7 cellular contexts compared by ENCODE assay signal in the genomic region with DNA sequence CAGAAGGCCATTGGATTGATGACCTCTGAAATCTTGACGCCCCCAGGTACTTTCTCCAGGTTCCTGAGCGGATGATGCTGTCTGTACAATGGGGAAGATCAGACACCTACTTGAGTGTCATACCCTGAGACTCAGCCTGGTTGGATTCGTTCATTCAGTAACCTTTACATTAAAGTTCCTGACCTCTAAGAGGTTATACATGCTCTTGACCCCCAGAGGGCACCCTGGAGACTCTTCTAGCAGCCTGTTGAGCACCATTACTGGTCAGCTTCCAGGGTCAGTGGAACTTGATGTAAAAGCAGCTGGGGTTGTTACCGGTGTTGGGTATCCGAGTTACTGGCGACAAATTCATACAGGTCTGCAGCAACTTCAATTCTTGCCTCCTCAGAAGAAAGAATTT.
DNase-seq lines count a peak whose midpoint lies in the region; ATAC-seq, FAIRE-seq and TF ChIP-seq lines count a peak whose summit lies in the region.

No MANE protein-coding gene starts in this region.

- no peak overlapping the region for H2BK5ac ChIP-seq in trophoblast cell (ENCODE audit: low read depth, low read length, poor library complexity)

- peak; percentile 45 to 51 (median 51); a peak in 5 of 6 replicates for TF ChIP-seq CTCF in GM12878 (IDR thresholded peaks at IDR 0.05 in 2 of 3, conservative IDR thresholded peaks at IDR 0.05 in 1 of 3; ENCODE audit: control insufficient read depth in 2 of 3, extremely low read depth in 1 of 3, insufficient read depth in 1 of 3, low read depth in 3 of 3, low read length in 3 of 3)
- no peak for TF ChIP-seq CTCF in colonic mucosa (IDR thresholded peaks at IDR 0.05)

- H3K9me3 ChIP-seq in GM12878 (replicated peaks; ENCODE audit: control insufficient read depth, insufficient read depth, low read length) (no peaks in the 10 kb centered on the region; the same call in 2 of the 3 replicates), trophoblast cell (ENCODE audit: insufficient read depth, low read depth, low read length) (peaks cover 2% of the 10 kb centered on the region), colonic mucosa (no peaks in the 10 kb centered on the region)

- H4K91ac ChIP-seq in trophoblast cell (ENCODE audit: low read depth, low read length) = no peak overlapping the region

- no peak overlapping the region for H4K12ac ChIP-seq in trophoblast cell (ENCODE audit: low read depth, low read length)

- H3K79me2 ChIP-seq in GM12878 (ENCODE audit: control insufficient read depth, insufficient read depth, low read length) (no peaks in the 10 kb centered on the region), trophoblast cell (ENCODE audit: control insufficient read depth, insufficient read depth, low read length, poor library complexity) (no peaks in the 10 kb centered on the region)

- H2AFZ ChIP-seq in GM12878 (ENCODE audit: control insufficient read depth, low read depth, low read length) (no peak overlapping the region), trophoblast cell (ENCODE audit: insufficient read depth, low read length, poor library complexity) (no peak overlapping the region)

- ATAC-seq in GM21390 (IDR thresholded peaks at IDR 0.05; ENCODE audit: unreplicated experiment) (peak; percentile 82), GM12878 (peak; percentile 76)

- TF ChIP-seq RAD21 in GM12878 (IDR thresholded peaks at IDR 0.05; ENCODE audit: insufficient read depth, low read depth, low read length) = peak; percentile 40; the same call in 1 of the 2 replicates

- intact Hi-C loops in GM12878 (cut with micrococcal nuclease; ENCODE audit: unreplicated experiment) (no loop called here), colonic mucosa (cut with DNase I) (loop anchor here (10.0 kb wide), 1 partner anchor 324 kb away; no protein-coding TSS in a partner anchor)

- H2AK5ac ChIP-seq in trophoblast cell (ENCODE audit: low read length) = no peak overlapping the region

- CTCF ChIA-PET in GM12878 (lab: Yijun Ruan, JAX) = interaction anchor here (1.1 kb wide), 1 partner anchor 94 kb away, joined by 3 read pairs; no protein-coding TSS in a partner anchor

- H4K8ac ChIP-seq in trophoblast cell (ENCODE audit: low read depth, low read length) = no peak overlapping the region

- H4K20me1 ChIP-seq in GM12878 (ENCODE audit: control insufficient read depth, insufficient read depth) = no peaks in the 10 kb centered on the region

- no peak overlapping the region for H3K4me2 ChIP-seq in GM12878 (ENCODE audit: control insufficient read depth, insufficient read depth)
- no peak overlapping the region for H3K4me2 ChIP-seq in trophoblast cell (ENCODE audit: low read length)

- H3K9ac ChIP-seq in GM12878 (ENCODE audit: control insufficient read depth, insufficient read depth, low read length) (no peak overlapping the region), trophoblast cell (ENCODE audit: low read length) (no peak overlapping the region), colonic mucosa (ENCODE audit: low read depth in 2 of 2, low read length in 2 of 2) (no peak overlapping the region)

- SMC1A ChIA-PET in GM12878 (lab: Charles Lee; ENCODE audit: uncharacterized antibody, unreplicated experiment) = interaction anchor here (1.1 kb wide), 1 partner anchor 9 kb away, joined by 4 read pairs; no protein-coding TSS in a partner anchor

- H3K4ac ChIP-seq in trophoblast cell (ENCODE audit: low read depth, low read length) = no peak overlapping the region

- H3K79me1 ChIP-seq in trophoblast cell (ENCODE audit: low read length) = no peaks in the 10 kb centered on the region

- POLR2A ChIA-PET in GM12878 (lab: Charles Lee) = interaction anchor here (0.6 kb wide), 1 partner anchor 109 kb away, joined by 5 read pairs; no protein-coding TSS in a partner anchor

- 3% methylated on average over 6 of the region's 6 CpGs for WGBS in GM12878 (ENCODE audit: insufficient coverage, insufficient replicate concordance, low lambda C conversion rate, missing lambda C conversion rate)
- no CpG with 5 or more reads among the region's 6 CpGs for WGBS in trophoblast cell (ENCODE audit: extremely low coverage, insufficient coverage, insufficient read length)

- TF ChIP-seq EP300 in GM12878 (IDR thresholded peaks at IDR 0.05; ENCODE audit: borderline replicate concordance in 1 of 2, control insufficient read depth in 1 of 2, low read depth in 2 of 2, low read length in 2 of 2) = no peak

- FAIRE-seq in GM12878 (lab: Jason Lieb, UNC) = no peak

- H3K27ac ChIP-seq in GM12878 (ENCODE audit: control insufficient read depth, insufficient read depth) (no peak overlapping the region), trophoblast cell (ENCODE audit: low read depth, low read length) (no peak overlapping the region), colonic mucosa (no peak overlapping the region)

- peak; percentile 26 for DNase-seq in Daoy (ENCODE audit: low read depth)
- DNase-seq in MV-4-11 (lab: John Stamatoyannopoulos, UW) = peak; percentile 15
- DNase-seq in GM12878 (ENCODE audit: low read depth, low spot score) = no peak
- peak; percentile 20 to 75 for DNase-seq in trophoblast cell
- no peak for DNase-seq in colonic mucosa
- DNase-seq in effector CD8-positive, alpha-beta T cell (lab: John Stamatoyannopoulos, UW) = no peak

- in situ Hi-C loops in GM12878 (cut with MboI) = no loop called here

- H3K18ac ChIP-seq in trophoblast cell (ENCODE audit: low read length) = no peak overlapping the region

- BruUV-seq in GM12878 (replicated peaks; lab: Mats Ljungman, UMichigan) = no TSS peak

- H3K36me3 ChIP-seq in GM12878 (ENCODE audit: control insufficient read depth in 2 of 2, insufficient read depth in 2 of 2, low read length in 1 of 2) (no peaks in the 10 kb centered on the region), trophoblast cell (ENCODE audit: control insufficient read depth in 1 of 2, insufficient read depth in 2 of 2, low read length in 2 of 2) (no peaks in the 10 kb centered on the region), colonic mucosa (no peaks in the 10 kb centered on the region)

- H3K23ac ChIP-seq in trophoblast cell (ENCODE audit: low read length) = no peak overlapping the region

- H2BK12ac ChIP-seq in trophoblast cell (ENCODE audit: low read length) = no peak overlapping the region

- H3K4me1 ChIP-seq in GM12878 (ENCODE audit: control insufficient read depth, insufficient read depth, low read length) (no peaks in the 10 kb centered on the region), trophoblast cell (ENCODE audit: control insufficient read depth in 1 of 2, insufficient read depth in 2 of 2, low read length in 2 of 2) (peaks cover 0 to 6% of the 10 kb centered on the region in 2 experiments), colonic mucosa (no peaks in the 10 kb centered on the region)

- no peak overlapping the region for H3K14ac ChIP-seq in trophoblast cell (ENCODE audit: low read length)

- no peak overlapping the region for H2BK120ac ChIP-seq in trophoblast cell (ENCODE audit: insufficient read depth, low read length, poor library complexity)

- RAD21 ChIA-PET in GM12878 (lab: Charles Lee; ENCODE audit: unreplicated experiment) = no interaction called here

- no peaks in the 10 kb centered on the region for H3K27me3 ChIP-seq in GM12878 (replicated peaks in 1 of 2; ENCODE audit: control insufficient read depth in 2 of 2, insufficient read depth in 2 of 2, low read length in 1 of 2)
- no peaks in the 10 kb centered on the region for H3K27me3 ChIP-seq in trophoblast cell (ENCODE audit: insufficient read depth, low read length)
- no peaks in the 10 kb centered on the region for H3K27me3 ChIP-seq in colonic mucosa

- no peak for TF ChIP-seq POLR2A in GM12878 (IDR thresholded peaks at IDR 0.05; ENCODE audit: low read depth, low read length)

- H3K4me3 ChIP-seq in GM12878 = no peak overlapping the region
- no peak overlapping the region for H3K4me3 ChIP-seq in trophoblast cell (ENCODE audit: low read depth, low read length)
- no peak overlapping the region for H3K4me3 ChIP-seq in colonic mucosa

TF ChIP-seq in GM12878, 131 proteins besides CTCF, POLR2A, EP300 and RAD21:
- TF ChIP-seq SMC3 (IDR thresholded peaks at IDR 0.05; ENCODE audit: borderline replicate concordance, low read length) = 0 out of 2 replicates have a peak, but pooled peaks have one; percentile 12
- TF ChIP-seq IKZF2 (IDR thresholded peaks at IDR 0.05) = no peak

Comparison
In these comparisons a context has a peak if more than half of its experiments do, and no peak if none do; other contexts are left out.
1. DNase-seq: peak in Daoy (single experiment), MV-4-11 (single experiment) and trophoblast cell (2 of 2); none in GM12878 (single experiment), colonic mucosa (single experiment) and effector CD8-positive, alpha-beta T cell (single experiment).